22 cellular contexts compared by ENCODE assay signal in the genomic region with DNA sequence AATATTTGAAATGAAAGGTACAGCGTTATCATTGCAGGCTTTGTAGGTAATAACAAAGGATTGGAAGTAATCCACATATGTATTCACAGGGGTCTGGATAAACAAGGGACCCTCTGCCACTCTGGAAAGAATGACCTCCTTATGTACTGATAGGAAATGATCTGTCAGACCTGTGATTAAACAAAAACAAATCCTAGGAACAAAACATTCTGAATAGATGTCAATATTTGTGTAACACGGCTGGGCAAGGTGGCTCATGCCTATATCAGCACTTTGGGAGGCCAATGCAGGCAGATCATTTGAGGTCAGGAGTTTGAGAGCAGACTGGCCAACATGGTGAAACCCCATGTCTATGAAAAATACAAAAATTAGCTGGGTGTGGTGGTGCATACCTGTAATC. TPM values are rescaled to one million over a fixed set of nuclear protein-coding genes. Genes with fewer than 3 reads are reported as not detected.
A peak's percentile ranks its signal among the peaks of the same experiment; 100 is the strongest.
DNase-seq lines count a peak whose midpoint lies in the region; ATAC-seq and TF ChIP-seq lines count a peak whose summit lies in the region.
"Had no signal": no experiment of that assay in that cellular context is flagged by ENCODE, and none has a peak within 500 bp of the region (broad histone marks: within the 10 kb centered on the region; RNA-seq: fewer than 3 reads in every experiment).

No MANE protein-coding gene starts in this region.

- DNase-seq in DMS53 (lab: John Stamatoyannopoulos, UW) (peak; percentile 38), left lobe of liver (ENCODE audit: low spot score) (peak; percentile 69), NCI-H446 (lab: John Stamatoyannopoulos, UW) (no peak)
- DNase-seq: Caco-2; CD8-positive, alpha-beta T cell; DND-41; Kasumi-1; MV-4-11; NCI-H1105; NCI-H1436 treated with DMSO at 0.1 percent for 48 hours; NCI-H2029; NCI-H446 treated with DMSO at 0.1 percent for 48 hours; NCI-H69; PC-9 had no signal

- H3K4me3 ChIP-seq in Loucy (ENCODE audit: low read length, poor library complexity, severe bottlenecking), result no peak overlapping the region
- H3K4me3 ChIP-seq: K562, PC-9, SJSA1 had no signal

- TF ChIP-seq CTCF in Loucy (conservative IDR thresholded peaks at IDR 0.05; ENCODE audit: low read length), result no peak
- no peak for TF ChIP-seq CTCF in VCaP (conservative IDR thresholded peaks at IDR 0.05)

- no peaks in the 10 kb centered on the region for H3K9me2 ChIP-seq in Loucy (replicated peaks; ENCODE audit: low read depth, low read length)

- no peaks in the 10 kb centered on the region for H3K27me3 ChIP-seq in Loucy (ENCODE audit: insufficient read depth, low read length, poor library complexity, severe bottlenecking)
- H3K27me3 ChIP-seq: SJSA1 had no signal

- no peaks in the 10 kb centered on the region for H3F3A ChIP-seq in Loucy (ENCODE audit: low read depth)

- ATAC-seq in left lobe of liver (peak; percentile 51), HG03571 (IDR thresholded peaks at IDR 0.05; ENCODE audit: unreplicated experiment) (no peak), HG02763 (IDR thresholded peaks at IDR 0.05; ENCODE audit: unreplicated experiment) (no peak)
- ATAC-seq: CD8-positive, alpha-beta T cell; K562; Right ventricle myocardium inferior had no signal

- no peaks in the 10 kb centered on the region for H3K4me1 ChIP-seq in Loucy (ENCODE audit: insufficient read depth, low read length, poor library complexity, severe bottlenecking)
- H3K4me1 ChIP-seq: Caco-2, SJSA1 had no signal

- H3K27ac ChIP-seq in VCaP, result peak overlapping the region; percentile 55
- H3K27ac ChIP-seq: C4-2B, PC-9, SJSA1 had no signal

- H4K20me1 ChIP-seq in Loucy (ENCODE audit: insufficient read depth, low read length, poor library complexity, severe bottlenecking), result no peaks in the 10 kb centered on the region

- H2AFZ ChIP-seq in Loucy (ENCODE audit: low read length), result no peak overlapping the region
- H2AFZ ChIP-seq: PC-9 had no signal

- H3K4me2 ChIP-seq in Loucy (ENCODE audit: low read depth, low read length, poor library complexity, severe bottlenecking), result peak overlapping the region; percentile 39
- H3K4me2 ChIP-seq: PC-9 had no signal

- no peaks in the 10 kb centered on the region for H3K9me3 ChIP-seq in Loucy (ENCODE audit: insufficient read depth, low read depth, low read length)
- H3K9me3 ChIP-seq: Caco-2, SJSA1 had no signal

- H3K79me2 ChIP-seq in Loucy (ENCODE audit: insufficient read depth, low read length), result no peaks in the 10 kb centered on the region

- no peak overlapping the region for H3K9ac ChIP-seq in Loucy (ENCODE audit: low read depth, low read length, poor library complexity, severe bottlenecking)

- H3K36me3 ChIP-seq in Loucy (ENCODE audit: insufficient read depth, low read length), result no peaks in the 10 kb centered on the region
- H3K36me3 ChIP-seq: SJSA1 had no signal

RNA-seq across cellular contexts. Expression of a gene that starts 42.3 kb away (rescaled TPM):
- 26.4 TPM for total RNA-seq in left lobe of liver

RNA-seq across cellular contexts. Expression of a gene that starts 42.7 kb away (rescaled TPM):
- total RNA-seq in left lobe of liver, result 35.1 TPM

Comparison
In these comparisons a context has a peak if more than half of its experiments do, and no peak if none do; other contexts are left out.
1. DNase-seq: peak in DMS53 (single experiment) and left lobe of liver (single experiment); none in NCI-H446 (0 of 2).